Comparison of ENCODE assay signal across 26 cellular contexts in genomic region chr12:94163850-94164249, GRCh38.
"Had no signal": no experiment of that assay in that cellular context is flagged by ENCODE, and none has a peak within 500 bp of the region (broad histone marks: within the 10 kb centered on the region; RNA-seq: fewer than 3 reads in every experiment).

No MANE protein-coding gene starts in this region.

- ATAC-seq: activated CD8-positive, alpha-beta T cell treated with anti-CD3 and anti-CD28 coated beads, Interleukin-2, amount 10 ng/mL, durations not matched to agents 7 days and 5 days; Panc1 had no signal

- DNase-seq: activated CD4-positive, alpha-beta T cell treated with anti-CD3 and anti-CD28 coated beads, Interleukin-2, amount 10 ng/mL, durations not matched to agents 7 days and 5 days; activated CD4-positive, alpha-beta T cell treated with anti-CD3 and anti-CD28 coated beads, Interleukin-2, amount 50 U/mL, for 48 hours; activated CD8-positive, alpha-beta T cell treated with anti-CD3 and anti-CD28 coated beads, Interleukin-2, amount 10 ng/mL, durations not matched to agents 7 days and 5 days; activated gamma-delta T cell; activated naive CD4-positive, alpha-beta T cell treated with Interleukin-2 at 50 U/mL for 16 hours; activated naive CD8-positive, alpha-beta T cell treated with anti-CD3 and anti-CD28 coated beads, Interleukin-2, amount 10 ng/mL, durations not matched to agents 7 days and 5 days; activated T-cell treated with anti-CD3 and anti-CD28 coated beads, Interleukin-2, amount 50 U/mL, for 24 hours; amygdala; MM.1S; NCI-H1105; NCI-H1417 treated with DMSO at 0.1 percent for 48 hours; NCI-H187 treated with DMSO at 0.1 percent for 48 hours; NCI-H2171 treated with DMSO at 0.1 percent for 48 hours; NCI-H2227 treated with DMSO at 0.1 percent for 48 hours; NCI-H446; NCI-H524; SHP77; SJCRH30 had no signal

- H3K9me3 Mint-ChIP-seq: activated CD4-positive, alpha-beta T cell treated with anti-CD3 and anti-CD28 coated beads, Interleukin-2, amount 10 ng/mL, durations not matched to agents 7 days and 5 days; activated naive CD8-positive, alpha-beta T cell treated with anti-CD3 and anti-CD28 coated beads, Interleukin-2, amount 10 ng/mL, durations not matched to agents 7 days and 5 days; activated T-cell treated with anti-CD3 and anti-CD28 coated beads, Interleukin-2, amount 50 U/mL, for 24 hours; T-helper 2 cell treated with Interferon-gamma antibody and Interleukin-4, amounts not matched to agents 5 μg/mL and 100 μg/mL, for 36 hours had no signal

- H3K27ac ChIP-seq: ascending aorta, breast epithelium, KMS-11, SJCRH30, SK-N-MC had no signal

- H3K36me3 ChIP-seq: ascending aorta, breast epithelium, SJCRH30 had no signal

- H3K4me2 ChIP-seq: KMS-11 had no signal

- H3K9ac ChIP-seq: KMS-11 had no signal

- H3K9me3 ChIP-seq: ascending aorta, breast epithelium, SJCRH30 had no signal

- H3K27me3 Mint-ChIP-seq: activated CD4-positive, alpha-beta T cell treated with anti-CD3 and anti-CD28 coated beads, Interleukin-2, amount 10 ng/mL, durations not matched to agents 7 days and 5 days; activated naive CD8-positive, alpha-beta T cell treated with anti-CD3 and anti-CD28 coated beads, Interleukin-2, amount 10 ng/mL, durations not matched to agents 7 days and 5 days; activated T-cell treated with anti-CD3 and anti-CD28 coated beads, Interleukin-2, amount 50 U/mL, for 24 hours had no signal

- H3K4me3 Mint-ChIP-seq: activated CD4-positive, alpha-beta T cell treated with anti-CD3 and anti-CD28 coated beads, Interleukin-2, amount 10 ng/mL, durations not matched to agents 7 days and 5 days; activated CD8-positive, alpha-beta T cell treated with anti-CD3 and anti-CD28 coated beads, Interleukin-2, amount 10 ng/mL, durations not matched to agents 7 days and 5 days; activated naive CD8-positive, alpha-beta T cell treated with anti-CD3 and anti-CD28 coated beads, Interleukin-2, amount 10 ng/mL, durations not matched to agents 7 days and 5 days; activated T-cell treated with anti-CD3 and anti-CD28 coated beads, Interleukin-2, amount 50 U/mL, for 24 hours; T-helper 2 cell treated with Interferon-gamma antibody and Interleukin-4, amounts not matched to agents 5 μg/mL and 100 μg/mL, for 36 hours had no signal

- H3K27me3 ChIP-seq: ascending aorta, breast epithelium, SJCRH30 had no signal

- H3K4me1 ChIP-seq: ascending aorta, breast epithelium, SJCRH30 had no signal

- H3K27ac Mint-ChIP-seq: activated CD4-positive, alpha-beta T cell treated with anti-CD3 and anti-CD28 coated beads, Interleukin-2, amount 10 ng/mL, durations not matched to agents 7 days and 5 days; activated CD8-positive, alpha-beta T cell treated with anti-CD3 and anti-CD28 coated beads, Interleukin-2, amount 10 ng/mL, durations not matched to agents 7 days and 5 days; activated naive CD8-positive, alpha-beta T cell treated with anti-CD3 and anti-CD28 coated beads, Interleukin-2, amount 10 ng/mL, durations not matched to agents 7 days and 5 days; activated T-cell treated with anti-CD3 and anti-CD28 coated beads, Interleukin-2, amount 50 U/mL, for 24 hours; activated T-helper 2 cell treated with anti-CD3 and anti-CD28 coated beads, Interferon-gamma antibody, Interleukin-2, Interleukin-4, amounts not matched to agents 10 μg/mL and 5 μg/mL and 100 μg/mL, durations not matched to agents 14 hours and 24 hours and 36 hours; T-helper 2 cell treated with Interferon-gamma antibody and Interleukin-4, amounts not matched to agents 5 μg/mL and 100 μg/mL, for 36 hours had no signal

- H3K4me3 ChIP-seq: ascending aorta, breast epithelium, SJCRH30, SK-N-MC had no signal

- FAIRE-seq: TTC549 had no signal
